In the genomic region with DNA sequence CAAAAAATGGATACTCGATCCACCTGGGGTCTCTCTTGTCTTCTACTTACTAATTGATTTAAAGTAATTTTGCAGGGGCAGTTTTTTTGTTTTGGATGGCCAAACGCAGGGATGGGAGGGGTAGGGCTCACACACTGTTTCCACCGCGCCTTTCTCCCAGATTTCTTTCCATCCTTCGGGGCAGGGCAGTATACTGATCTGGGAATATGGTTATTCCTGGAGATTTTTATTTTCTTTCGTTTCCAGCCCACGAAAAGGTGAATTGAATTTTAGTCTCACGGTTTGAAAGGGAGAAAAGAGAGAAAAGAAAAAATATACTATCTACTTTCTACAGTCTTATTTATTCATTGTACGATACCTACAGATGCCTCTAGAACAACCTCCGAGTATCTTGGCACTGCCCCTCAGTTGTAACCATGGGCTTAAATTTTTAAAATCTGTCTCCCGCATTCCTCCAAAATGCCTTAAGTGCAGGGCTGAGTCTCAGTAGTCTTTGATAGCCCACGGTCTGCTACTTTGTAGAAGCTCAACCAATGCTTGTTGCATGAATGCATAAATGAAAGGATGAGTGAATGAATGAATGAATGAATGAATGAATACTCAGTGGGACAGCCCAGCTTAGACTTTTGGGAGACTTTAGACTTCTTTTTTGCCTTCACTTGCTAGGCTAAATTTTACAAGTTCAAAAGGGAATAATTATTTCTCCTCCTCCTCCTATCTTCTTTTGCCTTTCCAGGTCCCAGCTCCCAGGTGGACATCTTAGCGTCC, we compare ENCODE assay signal across 8 cellular contexts. TPM values are rescaled to one million over a fixed set of nuclear protein-coding genes. Genes with fewer than 3 reads are reported as not detected.
DNase-seq lines count a peak whose midpoint lies in the region; ATAC-seq and TF ChIP-seq lines count a peak whose summit lies in the region.

No MANE protein-coding gene starts in this region.

- H3K36me3 ChIP-seq in GM06990 (ENCODE audit: control insufficient read depth, insufficient read depth, low read length) (no peaks in the 10 kb centered on the region), PC-9 (ENCODE audit: low read depth) (no peaks in the 10 kb centered on the region), esophagus muscularis mucosa (no peaks in the 10 kb centered on the region)

- H3K27me3 ChIP-seq in GM06990 (replicated peaks; ENCODE audit: control insufficient read depth, insufficient read depth, low read length) (no peaks in the 10 kb centered on the region), PC-9 (ENCODE audit: insufficient read depth, low read depth) (no peaks in the 10 kb centered on the region), esophagus muscularis mucosa (no peaks in the 10 kb centered on the region)

- H3K4me3 ChIP-seq in GM06990 (replicated peaks; ENCODE audit: low read depth, low read length), result peak overlapping the region; percentile 64
- H3K4me3 ChIP-seq in PC-9, result peak overlapping the region; percentile 65
- H3K4me3 ChIP-seq in esophagus muscularis mucosa, result peak overlapping the region; percentile 59 to 71 (median 62)
- H3K4me3 ChIP-seq in retinal pigment epithelial cell (ENCODE audit: low read length), result peak overlapping the region; percentile 78

- DNase-seq in GM06990 (ENCODE audit: extremely low read depth, insufficient read length) (no peak), PC-9 (no peak), esophagus muscularis mucosa (ENCODE audit: extremely low spot score) (no peak), retinal pigment epithelial cell (ENCODE audit: low read depth) (no peak), middle frontal gyrus (ENCODE audit: extremely low spot score, low spot score) (no peak)

- POLR2A ChIA-PET in PC-9 (lab: Charles Lee; ENCODE audit: unreplicated experiment), result no interaction called here

- no peak for TF ChIP-seq EP300 in esophagus muscularis mucosa (IDR thresholded peaks at IDR 0.05)

- TF ChIP-seq CTCF in GM06990 (IDR thresholded peaks at IDR 0.05; ENCODE audit: insufficient read depth, low read length, poor library complexity, severe bottlenecking) (no peak), PC-9 (conservative IDR thresholded peaks at IDR 0.05) (no peak), esophagus muscularis mucosa (IDR thresholded peaks at IDR 0.05) (no peak), retinal pigment epithelial cell (conservative IDR thresholded peaks at IDR 0.05; ENCODE audit: low read depth, low read length) (no peak)

- 14% methylated on average over 13 of the region's 13 CpGs for WGBS in esophagus muscularis mucosa

- H2AFZ ChIP-seq in PC-9, result peak overlapping the region; percentile 55; the same call in 1 of the 2 replicates

- ATAC-seq in HG02642 (IDR thresholded peaks at IDR 0.05; ENCODE audit: poor library complexity, unreplicated experiment) (no peak), GM19328 (IDR thresholded peaks at IDR 0.05; ENCODE audit: unreplicated experiment) (no peak), GM21390 (IDR thresholded peaks at IDR 0.05; ENCODE audit: unreplicated experiment) (no peak)

- H3K27ac ChIP-seq in PC-9, result peak overlapping the region; percentile 38; the same call in 1 of the 2 replicates
- peak overlapping the region; percentile 76 to 86 (median 82) for H3K27ac ChIP-seq in esophagus muscularis mucosa (replicated peaks in 1 of 4)

- intact Hi-C loops in PC-9 (cut with micrococcal nuclease; ENCODE audit: unreplicated experiment), result loop anchor here (1.0 to 5.0 kb wide), 9 partner anchors 18 to 255 kb away; no protein-coding TSS in a partner anchor
- intact Hi-C loops in esophagus muscularis mucosa (cut with DNase I), result loop anchor here (5.0 kb wide), 3 partner anchors 45 to 105 kb away; no protein-coding TSS in a partner anchor

- peaks cover 44% of the 10 kb centered on the region for H3F3A ChIP-seq in PC-9 (ENCODE audit: insufficient read depth, low read depth)

- H3K79me2 ChIP-seq in PC-9 (ENCODE audit: low read depth), result no peaks in the 10 kb centered on the region

- CTCF ChIA-PET in PC-9 (lab: Charles Lee), result no interaction called here

- H3K9me2 ChIP-seq in PC-9 (ENCODE audit: insufficient read depth), result no peaks in the 10 kb centered on the region

- peak overlapping the region; percentile 87 for H3K4me2 ChIP-seq in PC-9

- H3K4me1 ChIP-seq in PC-9 (replicated peaks; ENCODE audit: insufficient read depth) (peaks cover 32% of the 10 kb centered on the region), esophagus muscularis mucosa (peaks cover 8 to 38% (median 35%) of the 10 kb centered on the region in 4 donors)

- BruUV-seq in PC-9 (replicated peaks; lab: Mats Ljungman, UMichigan), result no TSS peak

- TF ChIP-seq POLR2A in esophagus muscularis mucosa (IDR thresholded peaks at IDR 0.05; ENCODE audit: low read depth), result no peak

- H3K9me3 ChIP-seq in PC-9 (ENCODE audit: insufficient read depth, low read depth) (no peaks in the 10 kb centered on the region), esophagus muscularis mucosa (no peaks in the 10 kb centered on the region)

- no peaks in the 10 kb centered on the region for H4K20me1 ChIP-seq in PC-9 (ENCODE audit: insufficient read depth)

RNA-seq across cellular contexts. Expression of a gene that starts 18.1 kb away (rescaled TPM):
- total RNA-seq in PC-9 (2021) (67.2 and 86.2 TPM in 2 replicates), esophagus muscularis mucosa (10 to 100 TPM; 31.1 to 42.2 (median 36.0) TPM)
